Comparison of ENCODE assay signal across 15 cellular contexts in the genomic region with DNA sequence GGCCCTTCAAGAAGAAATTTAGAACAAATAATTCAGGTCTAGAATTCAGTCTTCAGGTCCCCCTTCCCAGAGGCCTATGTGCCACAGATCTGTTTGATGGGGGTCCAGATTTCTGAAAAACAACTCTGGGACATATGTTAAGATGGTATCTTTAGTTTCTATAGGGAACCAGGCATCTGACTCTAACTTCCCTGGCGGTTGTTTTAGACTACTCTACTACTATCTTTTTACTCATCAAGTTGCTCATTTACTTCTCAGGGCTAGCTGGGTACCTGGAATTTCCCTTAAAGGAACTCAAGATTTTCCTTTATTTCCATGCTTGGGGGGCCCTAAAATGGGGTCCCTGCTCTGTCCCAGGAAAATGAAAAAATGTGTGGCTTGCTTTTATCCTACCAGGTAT.
DNase-seq lines count a peak whose midpoint lies in the region; ATAC-seq and TF ChIP-seq lines count a peak whose summit lies in the region.
"Had no signal": no experiment of that assay in that cellular context is flagged by ENCODE, and none has a peak within 500 bp of the region (broad histone marks: within the 10 kb centered on the region; RNA-seq: fewer than 3 reads in every experiment).

No MANE protein-coding gene starts in this region.

- peak overlapping the region in 3 of 11 experiments; percentile 45 to 57 (median 49); a peak in 2 of 22 replicates for H3K27ac ChIP-seq in BLaER1 treated with 17β-estradiol and CSF1 and Interleukin-3, amounts not matched to agents 10 nM and 100 nM
- H3K27ac ChIP-seq: C4-2B, GM23248, HL-60 had no signal

- peaks cover 28% of the 10 kb centered on the region for H3K4me1 Mint-ChIP-seq in mesothelial cell of epicardium
- H3K4me1 Mint-ChIP-seq: CD4-positive, alpha-beta memory T cell had no signal

- H3K36me3 ChIP-seq in BLaER1 treated with 17β-estradiol and CSF1 and Interleukin-3, amounts not matched to agents 10 nM and 100 nM = no peaks in the 10 kb centered on the region

- no peak for TF ChIP-seq CTCF in mesothelial cell of epicardium (IDR thresholded peaks at IDR 0.05; ENCODE audit: unreplicated experiment)

- no peaks in the 10 kb centered on the region for H4K20me1 ChIP-seq in BLaER1 treated with 17β-estradiol and CSF1 and Interleukin-3, amounts not matched to agents 10 nM and 100 nM

- peaks cover 3% of the 10 kb centered on the region for H3K36me3 Mint-ChIP-seq in mesothelial cell of epicardium
- H3K36me3 Mint-ChIP-seq: CD4-positive, alpha-beta memory T cell had no signal

- peak; percentile 66 for ATAC-seq in GM19025 (IDR thresholded peaks at IDR 0.05; ENCODE audit: low read depth, unreplicated experiment)
- peak; percentile 56 for ATAC-seq in HG03354 (IDR thresholded peaks at IDR 0.05; ENCODE audit: poor library complexity, severe bottlenecking, unreplicated experiment)
- no peak for ATAC-seq in GM18511 (IDR thresholded peaks at IDR 0.05; ENCODE audit: unreplicated experiment)
- no peak for ATAC-seq in GM21737 (IDR thresholded peaks at IDR 0.05; ENCODE audit: unreplicated experiment)
- ATAC-seq: HCT116 had no signal

- peak overlapping the region; percentile 91 for H3K27ac Mint-ChIP-seq in mesothelial cell of epicardium
- H3K27ac Mint-ChIP-seq: CD4-positive, alpha-beta memory T cell had no signal

- no peak overlapping the region for H3K4me3 Mint-ChIP-seq in mesothelial cell of epicardium
- H3K4me3 Mint-ChIP-seq: CD4-positive, alpha-beta memory T cell had no signal

- no peaks in the 10 kb centered on the region for H3K9me3 ChIP-seq in BLaER1 treated with 17β-estradiol and CSF1 and Interleukin-3, amounts not matched to agents 10 nM and 100 nM (replicated peaks in 1 of 11)

- no peaks in the 10 kb centered on the region for H3K9me3 Mint-ChIP-seq in mesothelial cell of epicardium
- H3K9me3 Mint-ChIP-seq: CD4-positive, alpha-beta memory T cell had no signal

- DNase-seq in mesothelial cell of epicardium (ENCODE audit: low spot score in 2 of 2, unreplicated experiment in 2 of 2) = no peak
- DNase-seq in SK-N-DZ (ENCODE audit: low spot score) = no peak
- DNase-seq: ACHN; CD4-positive, alpha-beta memory T cell; DND-41; GDM1; GM23248 had no signal

- H3K4me1 ChIP-seq in BLaER1 treated with 17β-estradiol and CSF1 and Interleukin-3, amounts not matched to agents 10 nM and 100 nM = peaks cover 0 to 48% (median 29%) of the 10 kb centered on the region in 10 experiments; a peak in 17 of 20 replicates

- H3K4me2 ChIP-seq in BLaER1 treated with 17β-estradiol and CSF1 and Interleukin-3, amounts not matched to agents 10 nM and 100 nM = peak overlapping the region in 6 of 11 experiments; percentile 18 to 83 (median 74); a peak in 8 of 22 replicates

- H3K4me3 ChIP-seq in BLaER1 treated with 17β-estradiol and CSF1 and Interleukin-3, amounts not matched to agents 10 nM and 100 nM = no peak overlapping the region
- H3K4me3 ChIP-seq: GM23248 had no signal

- no peak overlapping the region for H3K9ac ChIP-seq in BLaER1 treated with 17β-estradiol and CSF1 and Interleukin-3, amounts not matched to agents 10 nM and 100 nM
- H3K9ac ChIP-seq: GM23248 had no signal

- no peaks in the 10 kb centered on the region for H3K27me3 ChIP-seq in BLaER1 treated with 17β-estradiol and CSF1 and Interleukin-3, amounts not matched to agents 10 nM and 100 nM

- no peaks in the 10 kb centered on the region for H3K27me3 Mint-ChIP-seq in mesothelial cell of epicardium (ENCODE audit: low read depth)

Comparison
In these comparisons a context has a peak if more than half of its experiments do, and no peak if none do; other contexts are left out.
1. ATAC-seq: peak in GM19025 (single experiment) and HG03354 (single experiment); none in GM18511 (single experiment) and GM21737 (single experiment).